In the genomic region with DNA sequence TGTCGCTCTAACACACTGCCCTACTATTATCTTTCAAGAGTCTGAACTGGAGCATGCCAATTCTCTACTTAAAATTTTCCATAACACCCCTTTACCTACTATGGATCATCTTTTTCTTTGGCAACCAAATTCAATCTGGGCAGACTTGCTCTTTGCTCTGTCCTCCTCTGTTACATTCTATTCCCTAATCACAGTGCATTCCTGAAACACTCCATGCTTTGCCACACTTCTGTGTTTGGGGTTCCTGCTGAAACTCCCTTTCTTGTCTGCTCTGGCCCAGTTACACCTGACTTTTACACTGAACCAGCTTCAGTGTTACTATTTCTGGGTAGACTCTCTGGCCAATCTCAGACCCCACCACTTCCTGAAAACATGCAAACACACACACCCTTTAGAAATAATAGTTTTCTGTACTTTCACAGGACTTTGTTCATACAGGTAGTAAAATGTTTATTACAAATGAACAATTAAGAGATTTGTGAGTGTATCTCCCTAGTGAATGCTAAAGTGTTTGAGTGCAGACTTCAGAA, we compare ENCODE assay signal across 28 cellular contexts.
"Had no signal": no experiment of that assay in that cellular context is flagged by ENCODE, and none has a peak within 500 bp of the region (broad histone marks: within the 10 kb centered on the region; RNA-seq: fewer than 3 reads in every experiment).

No MANE protein-coding gene starts in this region.

- DNase-seq: activated CD4-positive, alpha-beta memory T cell treated with anti-CD3 and anti-CD28 coated beads for 36 hours; activated CD4-positive, alpha-beta T cell treated with anti-CD3 and anti-CD28 coated beads for 36 hours; activated CD4-positive, alpha-beta T cell treated with anti-CD3 and anti-CD28 coated beads, Interleukin-2, amount 10 ng/mL, durations not matched to agents 24 days and 14 days; activated CD4-positive, CD25-positive, alpha-beta regulatory T cell; activated CD4-positive, CD25-positive, alpha-beta regulatory T cell treated with anti-CD3 and anti-CD28 coated beads, Interleukin-2, amount 50 U/mL, for 72 hours; activated CD8-positive, alpha-beta memory T cell treated with anti-CD3 and anti-CD28 coated beads, Interleukin-2, amount 10 ng/mL, durations not matched to agents 7 days and 5 days; activated CD8-positive, alpha-beta memory T cell treated with anti-CD3 and anti-CD28 coated beads, Interleukin-2, amount 50 U/mL, for 4 hours; activated CD8-positive, alpha-beta T cell treated with anti-CD3 and anti-CD28 coated beads, Interleukin-2, amount 10 ng/mL, durations not matched to agents 7 days and 5 days; activated gamma-delta T cell; activated naive CD4-positive, alpha-beta T cell; activated naive CD4-positive, alpha-beta T cell treated with anti-CD3 and anti-CD28 coated beads, Interleukin-2, amount 10 ng/mL, durations not matched to agents 7 days and 5 days; activated naive CD8-positive, alpha-beta T cell treated with anti-CD3 and anti-CD28 coated beads, Interleukin-2, amount 10 ng/mL, durations not matched to agents 7 days and 5 days; activated T-cell treated with anti-CD3 and anti-CD28 coated beads, Interleukin-2, amount 50 U/mL, for 24 hours; activated T-cell treated with anti-CD3 and anti-CD28 coated beads, Interleukin-2, amount 50 U/mL, for 72 hours; caudate nucleus; effector CD8-positive, alpha-beta T cell; esophagus squamous epithelium; foreskin melanocyte; heart right ventricle had no signal

- H3K79me2 ChIP-seq: hepatocyte had no signal

- H3K9me3 ChIP-seq: ascending aorta, breast epithelium, esophagus squamous epithelium, gastroesophageal sphincter, heart right ventricle had no signal

- H3K4me2 ChIP-seq: hepatocyte had no signal

- H3K4me3 ChIP-seq: ascending aorta, breast epithelium, esophagus squamous epithelium, gastroesophageal sphincter, heart right ventricle, hepatocyte had no signal

- H3K27ac ChIP-seq: ascending aorta, breast epithelium, epithelial cell of prostate, esophagus squamous epithelium, gastroesophageal sphincter, heart right ventricle, hepatocyte had no signal

- ATAC-seq: activated CD4-positive, alpha-beta T cell treated with anti-CD3 and anti-CD28 coated beads for 36 hours; activated CD8-positive, alpha-beta memory T cell treated with anti-CD3 and anti-CD28 coated beads, Interleukin-2, amount 10 ng/mL, durations not matched to agents 7 days and 5 days; activated CD8-positive, alpha-beta T cell treated with anti-CD3 and anti-CD28 coated beads, Interleukin-2, amount 10 ng/mL, durations not matched to agents 7 days and 5 days; activated naive CD4-positive, alpha-beta T cell treated with anti-CD3 and anti-CD28 coated beads, Interleukin-2, amount 50 U/mL, for 72 hours; activated T-cell treated with anti-CD3 and anti-CD28 coated beads, Interleukin-2, amount 50 U/mL, for 72 hours; gastroesophageal sphincter; heart right ventricle had no signal

- FAIRE-seq: colon, endometrium, endothelial cell of umbilical vein had no signal

- H3K27me3 ChIP-seq: ascending aorta, breast epithelium, esophagus squamous epithelium, gastroesophageal sphincter, heart right ventricle, hepatocyte had no signal

- H3K36me3 ChIP-seq: ascending aorta, breast epithelium, esophagus squamous epithelium, gastroesophageal sphincter, heart right ventricle had no signal

- H2AFZ ChIP-seq: hepatocyte had no signal

- H3K4me1 ChIP-seq: ascending aorta, breast epithelium, esophagus squamous epithelium, gastroesophageal sphincter, heart right ventricle had no signal
